ENCODE assay signal across 35 cellular contexts in the genomic region with DNA sequence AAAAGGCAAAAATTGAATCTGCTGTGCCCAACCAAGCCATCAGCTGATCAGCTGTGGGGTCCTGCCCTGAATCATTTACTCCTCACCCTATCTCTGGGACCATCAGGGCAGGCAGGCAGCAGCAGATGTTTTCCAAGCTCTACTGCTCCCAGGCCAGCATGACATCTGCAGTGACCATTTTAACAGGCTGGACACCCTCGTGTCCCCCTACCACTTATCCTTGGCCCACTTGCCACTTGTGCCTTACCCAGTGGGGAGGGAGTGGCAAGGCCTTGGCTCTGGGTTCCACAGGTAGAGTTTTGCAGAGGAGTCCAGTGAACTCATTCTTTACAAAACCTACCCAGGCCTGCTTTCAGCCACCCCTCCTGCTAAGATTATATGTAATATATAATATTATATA. TPM values are rescaled to one million over a fixed set of nuclear protein-coding genes. Genes with fewer than 3 reads are reported as not detected.
"Had no signal": no experiment of that assay in that cellular context is flagged by ENCODE, and none has a peak within 500 bp of the region (broad histone marks: within the 10 kb centered on the region; RNA-seq: fewer than 3 reads in every experiment).

No MANE protein-coding gene starts in this region.

- DNase-seq: activated CD4-positive, alpha-beta T cell treated with anti-CD3 and anti-CD28 coated beads, Interleukin-2, amount 10 ng/mL, durations not matched to agents 24 days and 14 days; activated CD4-positive, alpha-beta T cell treated with anti-CD3 and anti-CD28 coated beads, Interleukin-2, amount 50 U/mL, for 4 hours; activated CD8-positive, alpha-beta T cell treated with anti-CD3 and anti-CD28 coated beads for 36 hours; activated effector memory CD4-positive, alpha-beta T cell treated with anti-CD3 and anti-CD28 coated beads, Interleukin-2, amount 50 U/mL, for 16 hours; activated naive CD4-positive, alpha-beta T cell; activated T-cell treated with anti-CD3 and anti-CD28 coated beads, Interleukin-2, amount 50 U/mL, for 1 hour; activated T-cell treated with anti-CD3 and anti-CD28 coated beads, Interleukin-2, amount 50 U/mL, for 72 hours; Kasumi-1; KG1; MG63; NCI-H1048; NCI-H1105 treated with DMSO at 0.1 percent for 48 hours; NCI-H1436; NCI-H1694; NCI-H2029; NCI-H226; NCI-H446 treated with DMSO at 0.1 percent for 48 hours; NCI-H524; NCI-H69; NCI-H82; SHP77; SJCRH30; T1000 had no signal

- H3K4me3 ChIP-seq: adrenal gland, body of pancreas, breast epithelium, MG63, SJCRH30, SK-N-MC had no signal

- H3K27ac ChIP-seq: adrenal gland, body of pancreas, breast epithelium, SJCRH30, SK-N-MC had no signal

- FAIRE-seq: astrocyte had no signal

- ATAC-seq: activated CD8-positive, alpha-beta T cell treated with anti-CD3 and anti-CD28 coated beads for 36 hours; activated naive CD4-positive, alpha-beta T cell treated with anti-CD3 and anti-CD28 coated beads, Interleukin-2, amount 50 U/mL, for 72 hours; activated T-cell treated with anti-CD3 and anti-CD28 coated beads, Interleukin-2, amount 50 U/mL, for 72 hours; activated T-helper 17 cell treated with anti-CD3 and anti-CD28 coated beads, Interleukin-2, amount 50 U/mL, for 72 hours; body of pancreas; Panc1 had no signal

- H3K36me3 ChIP-seq: adrenal gland, breast epithelium, MG63, SJCRH30 had no signal

- H3K9me3 ChIP-seq: adrenal gland, body of pancreas, breast epithelium, MG63, SJCRH30 had no signal

- H3K27me3 ChIP-seq: SJCRH30 had no signal

RNA-seq across cellular contexts. Expression of gene CA4, which starts 12.0 kb away (rescaled TPM):
- total RNA-seq: activated CD4-positive, alpha-beta T cell treated with anti-CD3 and anti-CD28 coated beads, Interleukin-2, amount 10 ng/mL, durations not matched to agents 24 days and 14 days; activated CD8-positive, alpha-beta memory T cell treated with anti-CD3 and anti-CD28 coated beads for 36 hours; activated CD8-positive, alpha-beta T cell treated with anti-CD3 and anti-CD28 coated beads for 36 hours; activated naive CD4-positive, alpha-beta T cell treated with anti-CD3 and anti-CD28 coated beads, Interleukin-2, amount 50 U/mL, for 72 hours; activated T-cell treated with anti-CD3 and anti-CD28 coated beads, Interleukin-2, amount 50 U/mL, for 72 hours; activated T-helper 17 cell treated with anti-CD3 and anti-CD28 coated beads, Interleukin-2, amount 50 U/mL, for 72 hours; astrocyte; RPMI7951; SJCRH30; T-helper 1 cell treated with Interleukin-12 subunit alpha and Interleukin-12 subunit beta and Interleukin-4 antibody, amounts not matched to agents 30 ng/mL and 1 ng/mL, for 36 hours; T-helper 2 cell treated with Interferon-gamma antibody and Interleukin-4, amounts not matched to agents 100 ng/mL and 5 ng/mL, for 36 hours had no signal
